Comparison of ENCODE assay signal across 1 cellular context in genomic region chr16:75648265-75649076, GRCh38.
TF ChIP-seq lines count a peak whose summit lies in the region.

No MANE protein-coding gene starts in this region.

TF ChIP-seq in K562, 482 proteins besides CTCF, POLR2A, EP300 and RAD21 (continued from another document and continues in another):
- TF ChIP-seq CREB3 (tag; conservative IDR thresholded peaks at IDR 0.05; ENCODE audit: low read depth) (no peak), FOXK1 (CRISPR knock-in tag; IDR thresholded peaks at IDR 0.05; ENCODE audit: borderline replicate concordance) (peak; percentile 44; the same call in 1 of the 2 replicates), ZNF436 (CRISPR knock-in tag; IDR thresholded peaks at IDR 0.05) (no peak), ZNF280A (IDR thresholded peaks at IDR 0.05; ENCODE audit: low read depth, partially characterized antibody) (no peak), SAFB (IDR thresholded peaks at IDR 0.05; ENCODE audit: borderline replicate concordance, low read depth, low read length) (peak; percentile 53; the same call in 1 of the 2 replicates), NFE2L1 (tag; IDR thresholded peaks at IDR 0.05; ENCODE audit: borderline replicate concordance, low read depth) (no peak), CC2D1A (IDR thresholded peaks at IDR 0.05) (no peak), NR1H2 (CRISPR knock-in tag; IDR thresholded peaks at IDR 0.05) (no peak), KAT8 (IDR thresholded peaks at IDR 0.05; ENCODE audit: low read depth) (peak; percentile 65; the same call in 1 of the 2 replicates), ZNF830 (CRISPR knock-in tag; IDR thresholded peaks at IDR 0.05) (no peak), FOXA1 (IDR thresholded peaks at IDR 0.05; ENCODE audit: borderline replicate concordance) (no peak), MEIS2 (IDR thresholded peaks at IDR 0.05; ENCODE audit: partially characterized antibody) (no peak), ZNF23 (CRISPR knock-in tag; IDR thresholded peaks at IDR 0.05) (no peak), RBBP5 (IDR thresholded peaks at IDR 0.05; ENCODE audit: borderline replicate concordance, insufficient read depth, low read length, poor library complexity, severe bottlenecking) (peak; percentile 64), BRF1 (IDR thresholded peaks at IDR 0.05; ENCODE audit: borderline replicate concordance, extremely low read depth, insufficient read length) (no peak), KDM5B (IDR thresholded peaks at IDR 0.05; ENCODE audit: insufficient replicate concordance, low read depth, low read length) (peak; percentile 44), ZBTB12 (CRISPR knock-in tag; IDR thresholded peaks at IDR 0.05) (no peak), NFRKB (IDR thresholded peaks at IDR 0.05; ENCODE audit: low read depth) (peak; percentile 95), ERF (CRISPR knock-in tag; IDR thresholded peaks at IDR 0.05) (no peak), XRCC5 (IDR thresholded peaks at IDR 0.05; ENCODE audit: low read depth, low read length) (no peak), POLR2AphosphoS5 (IDR thresholded peaks at IDR 0.05; ENCODE audit: control insufficient read depth, insufficient read depth, low read depth, low read length) (0 out of 2 replicates have a peak, but pooled peaks have one; percentile 34), ZKSCAN3 (CRISPR knock-in tag; IDR thresholded peaks at IDR 0.05) (no peak), ZFX (CRISPR knock-in tag; IDR thresholded peaks at IDR 0.05) (no peak), KAT7 (CRISPR knock-in tag; IDR thresholded peaks at IDR 0.05; ENCODE audit: borderline replicate concordance) (0 out of 2 replicates have a peak, but pooled peaks have one; percentile 27), RFX1 (IDR thresholded peaks at IDR 0.05) (no peak), RERE (CRISPR knock-in tag; IDR thresholded peaks at IDR 0.05; ENCODE audit: borderline replicate concordance) (no peak), SRSF9 (IDR thresholded peaks at IDR 0.05; ENCODE audit: borderline replicate concordance, low read depth, low read length) (no peak), SMARCE1 (IDR thresholded peaks at IDR 0.05) (no peak), SNIP1 (IDR thresholded peaks at IDR 0.05; ENCODE audit: low read depth) (no peak), PCBP1 (IDR thresholded peaks at IDR 0.05; ENCODE audit: low read depth, low read length, poor library complexity, severe bottlenecking) (no peak), FOXP1 (CRISPR knock-in tag; IDR thresholded peaks at IDR 0.05) (no peak; the same call in 1 of the 2 replicates), FOXM1 (IDR thresholded peaks at IDR 0.05; ENCODE audit: low read depth) (no peak), FOXM1 (CRISPR knock-in tag; IDR thresholded peaks at IDR 0.05; ENCODE audit: low read depth) (no peak), NCOR1 (IDR thresholded peaks at IDR 0.05) (no peak), ZNF449 (CRISPR knock-in tag; IDR thresholded peaks at IDR 0.05) (no peak), PHF20 (IDR thresholded peaks at IDR 0.05; ENCODE audit: partially characterized antibody) (no peak), TAF15 (IDR thresholded peaks at IDR 0.05; ENCODE audit: low read depth, low read length) (no peak), POLR2B (IDR thresholded peaks at IDR 0.05; ENCODE audit: low read depth, partially characterized antibody) (peak; percentile 14), ZNF212 (CRISPR knock-in tag; IDR thresholded peaks at IDR 0.05) (no peak), IRF2 (CRISPR knock-in tag; IDR thresholded peaks at IDR 0.05) (no peak), E2F3 (CRISPR knock-in tag; IDR thresholded peaks at IDR 0.05) (no peak), NFATC3 (IDR thresholded peaks at IDR 0.05) (no peak), TFAP4 (CRISPR knock-in tag; IDR thresholded peaks at IDR 0.05; ENCODE audit: borderline replicate concordance) (peak; percentile 25; the same call in 1 of the 2 replicates), ZNF354B (CRISPR knock-in tag; IDR thresholded peaks at IDR 0.05) (no peak), FOSL1 (tag; conservative IDR thresholded peaks at IDR 0.05) (no peak), POLR3G (IDR thresholded peaks at IDR 0.05; ENCODE audit: extremely low read depth, insufficient read length, insufficient replicate concordance) (no peak), CCNT2 (IDR thresholded peaks at IDR 0.05; ENCODE audit: borderline replicate concordance, extremely low read depth, insufficient read length, low read depth, low read length) (no peak), ZNF41 (CRISPR knock-in tag; conservative IDR thresholded peaks at IDR 0.05) (no peak), ETV1 (tag; conservative IDR thresholded peaks at IDR 0.05; ENCODE audit: low read depth) (no peak), LCOR (CRISPR knock-in tag; IDR thresholded peaks at IDR 0.05) (no peak), GTF2F1 (IDR thresholded peaks at IDR 0.05; ENCODE audit: low read depth, low read length) (no peak), PHTF2 (CRISPR knock-in tag; IDR thresholded peaks at IDR 0.05) (no peak), EGR1 (conservative IDR thresholded peaks at IDR 0.05) (peak; percentile 46), ZNF239 (CRISPR knock-in tag; IDR thresholded peaks at IDR 0.05) (no peak), KLF16 (IDR thresholded peaks at IDR 0.05) (no peak), HCFC1 (IDR thresholded peaks at IDR 0.05; ENCODE audit: low read depth, low read length) (no peak), MAFK (IDR thresholded peaks at IDR 0.05; ENCODE audit: low read length) (no peak), TGIF2 (CRISPR knock-in tag; IDR thresholded peaks at IDR 0.05) (no peak; the same call in 1 of the 2 replicates), SRSF1 (IDR thresholded peaks at IDR 0.05; ENCODE audit: low read depth, low read length) (no peak), ZBTB49 (CRISPR knock-in tag; IDR thresholded peaks at IDR 0.05; ENCODE audit: borderline replicate concordance) (no peak)
